ENCODE assay signal across 8 cellular contexts in genomic region chr6:2196079-2196679, GRCh38. TPM values are rescaled to one million over a fixed set of nuclear protein-coding genes. Genes with fewer than 3 reads are reported as not detected.
DNase-seq lines count a peak whose midpoint lies in the region; ATAC-seq and TF ChIP-seq lines count a peak whose summit lies in the region.

No MANE protein-coding gene starts in this region.

- H3K27ac Mint-ChIP-seq in activated T-helper 17 cell treated with anti-CD3 and anti-CD28 coated beads, Interleukin-2, amount 50 U/mL, for 72 hours, result no peak overlapping the region

- H3K9me3 Mint-ChIP-seq in activated T-helper 17 cell treated with anti-CD3 and anti-CD28 coated beads, Interleukin-2, amount 50 U/mL, for 72 hours, result no peaks in the 10 kb centered on the region

- peak; percentile 54 for ATAC-seq in activated T-helper 17 cell treated with anti-CD3 and anti-CD28 coated beads, Interleukin-2, amount 50 U/mL, for 72 hours (replicated peaks)
- ATAC-seq in heart left ventricle (peak in 3 of 4 donors; percentile 74 to 80 (median 77)), sciatic nerve (peak; percentile 83), GM21390 (IDR thresholded peaks at IDR 0.05; ENCODE audit: unreplicated experiment) (no peak)

- peak; percentile 69 to 90 (median 78) for TF ChIP-seq CTCF in heart left ventricle (IDR thresholded peaks at IDR 0.05)

- H3K27ac ChIP-seq in heart left ventricle, result no peak overlapping the region

- H3K36me3 ChIP-seq in HAP-1 (replicated peaks) (no peaks in the 10 kb centered on the region), heart left ventricle (no peaks in the 10 kb centered on the region)

- in situ Hi-C loops in HAP-1 (cut with MboI; ENCODE audit: low sequenced_read_pairs), result loop anchor here (10.0 kb wide), 1 partner anchor 591 kb away; the partner anchor contains the start of gene FOXC1

- no peak overlapping the region for H3K4me3 Mint-ChIP-seq in activated T-helper 17 cell treated with anti-CD3 and anti-CD28 coated beads, Interleukin-2, amount 50 U/mL, for 72 hours

- H3K9me3 ChIP-seq in HAP-1, result no peaks in the 10 kb centered on the region
- no peaks in the 10 kb centered on the region for H3K9me3 ChIP-seq in heart left ventricle

- H3K27me3 ChIP-seq in HAP-1 (ENCODE audit: low read depth) (no peaks in the 10 kb centered on the region), heart left ventricle (no peaks in the 10 kb centered on the region)

- no peak for TF ChIP-seq POLR2A in heart left ventricle (IDR thresholded peaks at IDR 0.05)

- H3K36me3 Mint-ChIP-seq in activated T-helper 17 cell treated with anti-CD3 and anti-CD28 coated beads, Interleukin-2, amount 50 U/mL, for 72 hours (ENCODE audit: low read depth), result no peaks in the 10 kb centered on the region

- H3K27me3 Mint-ChIP-seq in activated T-helper 17 cell treated with anti-CD3 and anti-CD28 coated beads, Interleukin-2, amount 50 U/mL, for 72 hours, result no peaks in the 10 kb centered on the region

- WGBS in heart left ventricle, 4 donors, result 4 to 14% (median 8%) methylated on average over 1 of the region's 1 CpG

- peak; percentile 61 for DNase-seq in EH (ENCODE audit: low read depth)
- peak; percentile 57 to 66 for DNase-seq in HAP-1 (ENCODE audit: low spot score in 2 of 2)
- DNase-seq in NCI-H446 (lab: John Stamatoyannopoulos, UW), result peak; percentile 13 to 60
- DNase-seq in heart left ventricle, result peak in 1 of 5 donors; percentile 16
- DNase-seq in sciatic nerve (ENCODE audit: low spot score), result no peak
- no peak for DNase-seq in activated CD8-positive, alpha-beta memory T cell treated with anti-CD3 and anti-CD28 coated beads, Interleukin-2, amount 50 U/mL, for 4 hours

- no peaks in the 10 kb centered on the region for H3K4me1 Mint-ChIP-seq in activated T-helper 17 cell treated with anti-CD3 and anti-CD28 coated beads, Interleukin-2, amount 50 U/mL, for 72 hours

- H3K4me1 ChIP-seq in HAP-1, result no peaks in the 10 kb centered on the region
- peaks cover 0 to 21% (median 7%) of the 10 kb centered on the region in 12 donors for H3K4me1 ChIP-seq in heart left ventricle

- intact Hi-C loops in heart left ventricle (cut with DNase I) (loop anchor here in 9 of 10 donors (1.0 to 10.0 kb wide), 12 partner anchors 71 to 600 kb away; no protein-coding TSS in a partner anchor), sciatic nerve (cut with DNase I) (loop anchor here (5.0 kb wide), 1 partner anchor 594 kb away; no protein-coding TSS in a partner anchor)

- no peak overlapping the region for H3K4me3 ChIP-seq in HAP-1
- no peak overlapping the region for H3K4me3 ChIP-seq in heart left ventricle

RNA-seq across cellular contexts. Expression of gene GMDS, which starts 49.2 kb away (rescaled TPM):
- total RNA-seq in activated T-helper 17 cell treated with anti-CD3 and anti-CD28 coated beads, Interleukin-2, amount 50 U/mL, for 72 hours, result 10 to 100 TPM; 19.6 to 36.3 TPM
- total RNA-seq in heart left ventricle, result 10 to 100 TPM in 1 of 9 donors, 1 to 10 TPM in 8; 4.5 to 10.7 (median 7.3) TPM
- 1 to 10 TPM; 4.9 to 7.0 TPM for polyA plus RNA-seq in heart left ventricle
- 31.4 TPM for total RNA-seq in sciatic nerve

Comparison
In these comparisons a context has a peak if more than half of its experiments do, and no peak if none do; other contexts are left out.
1. DNase-seq: peak in EH (single experiment), HAP-1 (2 of 2) and NCI-H446 (2 of 2); none in sciatic nerve (single experiment) and activated CD8-positive, alpha-beta memory T cell treated with anti-CD3 and anti-CD28 coated beads, Interleukin-2, amount 50 U/mL, for 4 hours (single experiment).